ENCODE assay signal across 28 cellular contexts in the genomic region with DNA sequence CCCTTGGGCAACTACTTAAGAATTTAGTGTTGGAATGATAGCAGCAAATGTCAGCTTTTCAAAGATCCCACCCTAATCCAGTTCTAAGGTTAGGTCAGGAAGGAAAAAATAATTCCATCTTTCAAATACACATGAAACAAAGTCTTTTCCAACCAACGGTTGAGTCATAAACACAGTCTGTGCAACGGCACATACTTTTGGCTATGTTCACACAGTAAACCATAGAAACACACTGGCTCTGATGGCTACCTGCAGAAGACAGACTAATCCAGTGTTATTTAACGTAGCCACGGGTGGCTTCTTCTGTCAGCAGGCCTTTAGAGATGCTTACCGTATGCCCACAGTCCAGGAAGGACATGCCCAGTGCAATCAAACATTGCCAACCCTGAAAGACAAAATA. TPM values are rescaled to one million over a fixed set of nuclear protein-coding genes. Genes with fewer than 3 reads are reported as not detected.
A peak's percentile ranks its signal among the peaks of the same experiment; 100 is the strongest.
DNase-seq lines count a peak whose midpoint lies in the region; ATAC-seq and TF ChIP-seq lines count a peak whose summit lies in the region.
"Had no signal": no experiment of that assay in that cellular context is flagged by ENCODE, and none has a peak within 500 bp of the region (broad histone marks: within the 10 kb centered on the region; RNA-seq: fewer than 3 reads in every experiment).

No MANE protein-coding gene starts in this region.

- no peak overlapping the region for H4K12ac ChIP-seq in trophoblast cell (ENCODE audit: low read depth, low read length)

- TF ChIP-seq CTCF in RWPE2 (IDR thresholded peaks at IDR 0.05; ENCODE audit: poor library complexity, severe bottlenecking) (no peak), GM10266 (IDR thresholded peaks at IDR 0.05; ENCODE audit: control insufficient read depth, insufficient read depth, low read depth, missing control alignments) (no peak)

- no peak overlapping the region for H3K4me2 ChIP-seq in trophoblast cell (ENCODE audit: low read length)
- H3K4me2 ChIP-seq: PC-9 had no signal

- no peak overlapping the region for H2BK120ac ChIP-seq in trophoblast cell (ENCODE audit: insufficient read depth, low read length, poor library complexity)

- H2AK5ac ChIP-seq in trophoblast cell (ENCODE audit: low read length): no peak overlapping the region

- H3K23ac ChIP-seq in trophoblast cell (ENCODE audit: low read length): no peak overlapping the region

- no peak overlapping the region for H3K18ac ChIP-seq in trophoblast cell (ENCODE audit: low read length)

- H3K14ac ChIP-seq in trophoblast cell (ENCODE audit: low read length): no peak overlapping the region

- H3K79me1 ChIP-seq in trophoblast cell (ENCODE audit: low read length): no peaks in the 10 kb centered on the region

- H3K9ac ChIP-seq in trophoblast cell (ENCODE audit: low read length): no peak overlapping the region

- H3K4me1 ChIP-seq in RWPE2 (ENCODE audit: insufficient read depth, poor library complexity, severe bottlenecking) (no peaks in the 10 kb centered on the region), trophoblast cell (ENCODE audit: control insufficient read depth in 1 of 2, insufficient read depth in 2 of 2, low read length in 2 of 2) (no peaks in the 10 kb centered on the region)
- H3K4me1 ChIP-seq: pancreas had no signal

- H3K27me3 ChIP-seq in RWPE2 (ENCODE audit: insufficient read depth, poor library complexity, severe bottlenecking) (no peaks in the 10 kb centered on the region), trophoblast cell (ENCODE audit: insufficient read depth, low read length) (no peaks in the 10 kb centered on the region)
- H3K27me3 ChIP-seq: esophagus squamous epithelium, pancreas, right atrium auricular region, upper lobe of left lung had no signal

- no peaks in the 10 kb centered on the region for H3K79me2 ChIP-seq in trophoblast cell (ENCODE audit: control insufficient read depth, insufficient read depth, low read length, poor library complexity)

- no peaks in the 10 kb centered on the region for H3K9me3 ChIP-seq in RWPE2 (ENCODE audit: severe bottlenecking)
- no peaks in the 10 kb centered on the region for H3K9me3 ChIP-seq in trophoblast cell (ENCODE audit: insufficient read depth, low read depth, low read length)
- H3K9me3 ChIP-seq: esophagus squamous epithelium, lower lobe of right lung, pancreas, right atrium auricular region, upper lobe of left lung had no signal

- no peak overlapping the region for H3K4me3 ChIP-seq in RWPE2 (ENCODE audit: severe bottlenecking)
- H3K4me3 ChIP-seq in trophoblast cell (ENCODE audit: low read depth, low read length): no peak overlapping the region
- H3K4me3 ChIP-seq: esophagus squamous epithelium, lower lobe of right lung, pancreas, PC-9, right atrium auricular region, upper lobe of left lung had no signal

- peak overlapping the region; percentile 33 for H2BK5ac ChIP-seq in trophoblast cell (ENCODE audit: low read depth, low read length, poor library complexity)

- H3K36me3 ChIP-seq in RWPE2 (ENCODE audit: low read depth) (peaks cover 50% of the 10 kb centered on the region), trophoblast cell (ENCODE audit: control insufficient read depth in 1 of 2, insufficient read depth in 2 of 2, low read length in 2 of 2) (peaks cover 27 to 33% of the 10 kb centered on the region in 2 experiments)

- H2AFZ ChIP-seq in trophoblast cell (ENCODE audit: insufficient read depth, low read length, poor library complexity): no peak overlapping the region
- H2AFZ ChIP-seq: PC-9 had no signal

- ATAC-seq in RWPE2 (ENCODE audit: low read depth): 0 out of 3 replicates have a peak, but pooled peaks have one; percentile 17
- ATAC-seq: activated naive CD4-positive, alpha-beta T cell treated with anti-CD3 and anti-CD28 coated beads, Interleukin-2, amount 50 U/mL, for 72 hours; lower lobe of right lung; natural killer cell treated with Interleukin-12 subunit alpha and Interleukin-12 subunit beta and Interleukin-15 and Interleukin-18, amount 100 ng/mL, for 72 hours; stimulated activated effector memory CD8-positive, alpha-beta T cell treated with anti-CD3 and anti-CD28 coated beads, Interleukin-12 subunit alpha, Interleukin-12 subunit beta, amount 100 ng/mL, for 72 hours had no signal

- H4K91ac ChIP-seq in trophoblast cell (ENCODE audit: low read depth, low read length): no peak overlapping the region

- H4K8ac ChIP-seq in trophoblast cell (ENCODE audit: low read depth, low read length): no peak overlapping the region

- H2BK12ac ChIP-seq in trophoblast cell (ENCODE audit: low read length): no peak overlapping the region

- no peak overlapping the region for H3K4ac ChIP-seq in trophoblast cell (ENCODE audit: low read depth, low read length)

- peak; percentile 13 for DNase-seq in EH (ENCODE audit: low read depth)
- DNase-seq in RWPE2 (ENCODE audit: low spot score): no peak
- peak; percentile 4 for DNase-seq in fibroblast of gingiva (ENCODE audit: low read depth)
- peak in 1 of 2 donors; percentile 37 for DNase-seq in trophoblast cell
- no peak for DNase-seq in GM10266 (ENCODE audit: extremely low spot score)
- DNase-seq in T-helper 9 cell: no peak
- no peak for DNase-seq in glomerular visceral epithelial cell (ENCODE audit: extremely low spot score)
- DNase-seq: activated CD4-positive, alpha-beta T cell treated with anti-CD3 and anti-CD28 coated beads, Interleukin-2, amount 50 U/mL, for 1 hour; C1 segment of cervical spinal cord; Calu3; central memory CD4-positive, alpha-beta T cell; esophagus squamous epithelium; glutamatergic neuron; kidney glomerular epithelial cell; lower lobe of right lung; NCI-H1105; NCI-H1930; NCI-H524 treated with DMSO at 0.1 percent for 48 hours; NK-92 treated with Interleukin-12 subunit alpha and Interleukin-12 subunit beta, amount 100 ng/mL, for 24 hours; pancreas; PC-9; Right ventricle myocardium superior; stimulated activated CD4-positive, alpha-beta T cell treated with anti-CD3 and anti-CD28 coated beads, Interleukin-4, amount 100 ng/mL, for 1 hour; upper lobe of left lung had no signal

- WGBS in trophoblast cell (ENCODE audit: extremely low coverage, insufficient coverage, insufficient read length): no CpG with 5 or more reads among the region's 5 CpGs

- H3K27ac ChIP-seq in RWPE2 (ENCODE audit: poor library complexity, severe bottlenecking): no peak overlapping the region
- no peak overlapping the region for H3K27ac ChIP-seq in trophoblast cell (ENCODE audit: low read depth, low read length)
- H3K27ac ChIP-seq: lower lobe of right lung, pancreas, PC-9, right atrium auricular region, upper lobe of left lung had no signal

RNA-seq across cellular contexts. Expression of gene HIGD1C, which starts 35.7 kb away (rescaled TPM):
- not detected in 2 replicates for polyA plus RNA-seq in trophoblast cell (2013)
- polyA plus RNA-seq: pancreas had no signal

RNA-seq across cellular contexts. Expression of gene SLC11A2, which starts 38.1 kb away (rescaled TPM):
- polyA plus RNA-seq in trophoblast cell (2013): 33.1 and 33.8 TPM in 2 replicates

Comparison
In these comparisons a context has a peak if more than half of its experiments do, and no peak if none do; other contexts are left out.
1. DNase-seq: peak in EH (single experiment) and fibroblast of gingiva (single experiment); none in RWPE2 (single experiment), GM10266 (single experiment), T-helper 9 cell (single experiment) and glomerular visceral epithelial cell (single experiment).